ENCODE assay signal across 1 cellular context in the genomic region with DNA sequence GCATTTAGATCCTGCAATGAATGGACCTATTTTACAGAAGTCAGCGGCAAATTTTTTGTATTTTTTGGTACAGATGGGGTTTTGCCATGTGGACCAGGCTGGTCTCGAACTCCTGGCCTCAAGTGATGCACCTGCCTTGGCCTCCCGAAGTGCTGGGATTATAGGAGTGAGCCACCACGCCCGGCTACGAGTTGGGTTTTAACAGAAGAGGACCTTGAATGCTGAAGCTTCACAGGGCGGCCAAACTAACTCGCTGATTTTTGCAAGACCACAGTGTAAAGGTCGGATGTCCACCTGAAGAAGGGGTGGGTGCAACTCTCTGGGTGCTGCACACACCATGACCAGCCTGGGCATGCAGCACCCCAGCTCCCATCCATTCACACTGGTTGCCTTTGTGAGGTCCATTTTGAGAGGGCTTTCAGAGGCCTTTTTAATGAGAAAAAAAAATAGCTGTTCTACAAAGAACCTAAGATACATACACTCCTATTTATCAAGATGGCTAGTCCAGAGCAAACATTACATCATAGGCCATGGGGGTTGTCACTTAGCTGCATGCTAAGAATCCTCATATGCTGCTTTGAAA.
A peak's percentile ranks its signal among the peaks of the same experiment; 100 is the strongest.
TF ChIP-seq lines count a peak whose summit lies in the region.

No MANE protein-coding gene starts in this region.

TF ChIP-seq in HepG2, 621 proteins besides CTCF, POLR2A, EP300 and RAD21 (continued from another document):
- TF ChIP-seq, protein P1, sequence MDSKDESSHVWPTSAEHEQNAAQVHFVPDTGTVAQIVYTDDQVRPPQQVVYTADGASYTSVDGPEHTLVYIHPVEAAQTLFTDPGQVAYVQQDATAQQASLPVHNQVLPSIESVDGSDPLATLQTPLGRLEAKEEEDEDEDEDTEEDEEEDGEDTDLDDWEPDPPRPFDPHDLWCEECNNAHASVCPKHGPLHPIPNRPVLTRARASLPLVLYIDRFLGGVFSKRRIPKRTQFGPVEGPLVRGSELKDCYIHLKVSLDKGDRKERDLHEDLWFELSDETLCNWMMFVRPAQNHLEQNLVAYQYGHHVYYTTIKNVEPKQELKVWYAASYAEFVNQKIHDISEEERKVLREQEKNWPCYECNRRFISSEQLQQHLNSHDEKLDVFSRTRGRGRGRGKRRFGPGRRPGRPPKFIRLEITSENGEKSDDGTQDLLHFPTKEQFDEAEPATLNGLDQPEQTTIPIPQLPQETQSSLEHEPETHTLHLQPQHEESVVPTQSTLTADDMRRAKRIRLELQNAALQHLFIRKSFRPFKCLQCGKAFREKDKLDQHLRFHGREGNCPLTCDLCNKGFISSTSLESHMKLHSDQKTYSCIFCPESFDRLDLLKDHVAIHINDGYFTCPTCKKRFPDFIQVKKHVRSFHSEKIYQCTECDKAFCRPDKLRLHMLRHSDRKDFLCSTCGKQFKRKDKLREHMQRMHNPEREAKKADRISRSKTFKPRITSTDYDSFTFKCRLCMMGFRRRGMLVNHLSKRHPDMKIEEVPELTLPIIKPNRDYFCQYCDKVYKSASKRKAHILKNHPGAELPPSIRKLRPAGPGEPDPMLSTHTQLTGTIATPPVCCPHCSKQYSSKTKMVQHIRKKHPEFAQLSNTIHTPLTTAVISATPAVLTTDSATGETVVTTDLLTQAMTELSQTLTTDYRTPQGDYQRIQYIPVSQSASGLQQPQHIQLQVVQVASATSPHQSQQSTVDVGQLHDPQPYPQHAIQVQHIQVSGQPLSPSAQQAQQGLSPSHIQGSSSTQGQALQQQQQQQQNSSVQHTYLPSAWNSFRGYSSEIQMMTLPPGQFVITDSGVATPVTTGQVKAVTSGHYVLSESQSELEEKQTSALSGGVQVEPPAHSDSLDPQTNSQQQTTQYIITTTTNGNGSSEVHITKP (CRISPR knock-in tag; IDR thresholded peaks at IDR 0.05; ENCODE audit: low read depth) = peak; percentile 88
- TF ChIP-seq, protein P2, sequence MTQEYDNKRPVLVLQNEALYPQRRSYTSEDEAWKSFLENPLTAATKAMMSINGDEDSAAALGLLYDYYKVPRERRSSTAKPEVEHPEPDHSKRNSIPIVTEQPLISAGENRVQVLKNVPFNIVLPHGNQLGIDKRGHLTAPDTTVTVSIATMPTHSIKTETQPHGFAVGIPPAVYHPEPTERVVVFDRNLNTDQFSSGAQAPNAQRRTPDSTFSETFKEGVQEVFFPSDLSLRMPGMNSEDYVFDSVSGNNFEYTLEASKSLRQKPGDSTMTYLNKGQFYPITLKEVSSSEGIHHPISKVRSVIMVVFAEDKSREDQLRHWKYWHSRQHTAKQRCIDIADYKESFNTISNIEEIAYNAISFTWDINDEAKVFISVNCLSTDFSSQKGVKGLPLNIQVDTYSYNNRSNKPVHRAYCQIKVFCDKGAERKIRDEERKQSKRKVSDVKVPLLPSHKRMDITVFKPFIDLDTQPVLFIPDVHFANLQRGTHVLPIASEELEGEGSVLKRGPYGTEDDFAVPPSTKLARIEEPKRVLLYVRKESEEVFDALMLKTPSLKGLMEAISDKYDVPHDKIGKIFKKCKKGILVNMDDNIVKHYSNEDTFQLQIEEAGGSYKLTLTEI (CRISPR knock-in tag; conservative IDR thresholded peaks at IDR 0.05) = no peak
- peak; percentile 20 for TF ChIP-seq YY1 (IDR thresholded peaks at IDR 0.05; ENCODE audit: insufficient read depth, insufficient replicate concordance, low read depth, low read length)
- peak; percentile 10; the same call in 1 of the 2 replicates for TF ChIP-seq KDM6A (CRISPR knock-in tag; IDR thresholded peaks at IDR 0.05; ENCODE audit: low read depth)
- TF ChIP-seq ZSCAN12 (CRISPR knock-in tag; IDR thresholded peaks at IDR 0.05) = no peak
- TF ChIP-seq, protein P3, sequence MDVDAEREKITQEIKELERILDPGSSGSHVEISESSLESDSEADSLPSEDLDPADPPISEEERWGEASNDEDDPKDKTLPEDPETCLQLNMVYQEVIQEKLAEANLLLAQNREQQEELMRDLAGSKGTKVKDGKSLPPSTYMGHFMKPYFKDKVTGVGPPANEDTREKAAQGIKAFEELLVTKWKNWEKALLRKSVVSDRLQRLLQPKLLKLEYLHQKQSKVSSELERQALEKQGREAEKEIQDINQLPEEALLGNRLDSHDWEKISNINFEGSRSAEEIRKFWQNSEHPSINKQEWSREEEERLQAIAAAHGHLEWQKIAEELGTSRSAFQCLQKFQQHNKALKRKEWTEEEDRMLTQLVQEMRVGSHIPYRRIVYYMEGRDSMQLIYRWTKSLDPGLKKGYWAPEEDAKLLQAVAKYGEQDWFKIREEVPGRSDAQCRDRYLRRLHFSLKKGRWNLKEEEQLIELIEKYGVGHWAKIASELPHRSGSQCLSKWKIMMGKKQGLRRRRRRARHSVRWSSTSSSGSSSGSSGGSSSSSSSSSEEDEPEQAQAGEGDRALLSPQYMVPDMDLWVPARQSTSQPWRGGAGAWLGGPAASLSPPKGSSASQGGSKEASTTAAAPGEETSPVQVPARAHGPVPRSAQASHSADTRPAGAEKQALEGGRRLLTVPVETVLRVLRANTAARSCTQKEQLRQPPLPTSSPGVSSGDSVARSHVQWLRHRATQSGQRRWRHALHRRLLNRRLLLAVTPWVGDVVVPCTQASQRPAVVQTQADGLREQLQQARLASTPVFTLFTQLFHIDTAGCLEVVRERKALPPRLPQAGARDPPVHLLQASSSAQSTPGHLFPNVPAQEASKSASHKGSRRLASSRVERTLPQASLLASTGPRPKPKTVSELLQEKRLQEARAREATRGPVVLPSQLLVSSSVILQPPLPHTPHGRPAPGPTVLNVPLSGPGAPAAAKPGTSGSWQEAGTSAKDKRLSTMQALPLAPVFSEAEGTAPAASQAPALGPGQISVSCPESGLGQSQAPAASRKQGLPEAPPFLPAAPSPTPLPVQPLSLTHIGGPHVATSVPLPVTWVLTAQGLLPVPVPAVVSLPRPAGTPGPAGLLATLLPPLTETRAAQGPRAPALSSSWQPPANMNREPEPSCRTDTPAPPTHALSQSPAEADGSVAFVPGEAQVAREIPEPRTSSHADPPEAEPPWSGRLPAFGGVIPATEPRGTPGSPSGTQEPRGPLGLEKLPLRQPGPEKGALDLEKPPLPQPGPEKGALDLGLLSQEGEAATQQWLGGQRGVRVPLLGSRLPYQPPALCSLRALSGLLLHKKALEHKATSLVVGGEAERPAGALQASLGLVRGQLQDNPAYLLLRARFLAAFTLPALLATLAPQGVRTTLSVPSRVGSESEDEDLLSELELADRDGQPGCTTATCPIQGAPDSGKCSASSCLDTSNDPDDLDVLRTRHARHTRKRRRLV (CRISPR knock-in tag; IDR thresholded peaks at IDR 0.05) = no peak
- TF ChIP-seq RFX5 (IDR thresholded peaks at IDR 0.05; ENCODE audit: low read depth, low read length) = no peak
- no peak for TF ChIP-seq KDM4B (CRISPR knock-in tag; IDR thresholded peaks at IDR 0.05)
- TF ChIP-seq, protein P4, sequence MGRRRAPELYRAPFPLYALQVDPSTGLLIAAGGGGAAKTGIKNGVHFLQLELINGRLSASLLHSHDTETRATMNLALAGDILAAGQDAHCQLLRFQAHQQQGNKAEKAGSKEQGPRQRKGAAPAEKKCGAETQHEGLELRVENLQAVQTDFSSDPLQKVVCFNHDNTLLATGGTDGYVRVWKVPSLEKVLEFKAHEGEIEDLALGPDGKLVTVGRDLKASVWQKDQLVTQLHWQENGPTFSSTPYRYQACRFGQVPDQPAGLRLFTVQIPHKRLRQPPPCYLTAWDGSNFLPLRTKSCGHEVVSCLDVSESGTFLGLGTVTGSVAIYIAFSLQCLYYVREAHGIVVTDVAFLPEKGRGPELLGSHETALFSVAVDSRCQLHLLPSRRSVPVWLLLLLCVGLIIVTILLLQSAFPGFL (CRISPR knock-in tag; IDR thresholded peaks at IDR 0.05) = no peak
- TF ChIP-seq ZBTB7A (CRISPR knock-in tag; IDR thresholded peaks at IDR 0.05) = no peak
- TF ChIP-seq PHF20 (CRISPR knock-in tag; IDR thresholded peaks at IDR 0.05) = no peak
- peak; percentile 78; the same call in 1 of the 2 replicates for TF ChIP-seq SSRP1 (CRISPR knock-in tag; IDR thresholded peaks at IDR 0.05)
- TF ChIP-seq, protein P5, sequence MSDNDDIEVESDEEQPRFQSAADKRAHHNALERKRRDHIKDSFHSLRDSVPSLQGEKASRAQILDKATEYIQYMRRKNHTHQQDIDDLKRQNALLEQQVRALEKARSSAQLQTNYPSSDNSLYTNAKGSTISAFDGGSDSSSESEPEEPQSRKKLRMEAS (IDR thresholded peaks at IDR 0.05) = no peak
- TF ChIP-seq, protein P6, sequence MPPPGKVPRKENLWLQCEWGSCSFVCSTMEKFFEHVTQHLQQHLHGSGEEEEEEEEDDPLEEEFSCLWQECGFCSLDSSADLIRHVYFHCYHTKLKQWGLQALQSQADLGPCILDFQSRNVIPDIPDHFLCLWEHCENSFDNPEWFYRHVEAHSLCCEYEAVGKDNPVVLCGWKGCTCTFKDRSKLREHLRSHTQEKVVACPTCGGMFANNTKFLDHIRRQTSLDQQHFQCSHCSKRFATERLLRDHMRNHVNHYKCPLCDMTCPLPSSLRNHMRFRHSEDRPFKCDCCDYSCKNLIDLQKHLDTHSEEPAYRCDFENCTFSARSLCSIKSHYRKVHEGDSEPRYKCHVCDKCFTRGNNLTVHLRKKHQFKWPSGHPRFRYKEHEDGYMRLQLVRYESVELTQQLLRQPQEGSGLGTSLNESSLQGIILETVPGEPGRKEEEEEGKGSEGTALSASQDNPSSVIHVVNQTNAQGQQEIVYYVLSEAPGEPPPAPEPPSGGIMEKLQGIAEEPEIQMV (CRISPR knock-in tag; IDR thresholded peaks at IDR 0.05; ENCODE audit: low read depth) = peak; percentile 72; the same call in 1 of the 2 replicates
- TF ChIP-seq, protein P7, sequence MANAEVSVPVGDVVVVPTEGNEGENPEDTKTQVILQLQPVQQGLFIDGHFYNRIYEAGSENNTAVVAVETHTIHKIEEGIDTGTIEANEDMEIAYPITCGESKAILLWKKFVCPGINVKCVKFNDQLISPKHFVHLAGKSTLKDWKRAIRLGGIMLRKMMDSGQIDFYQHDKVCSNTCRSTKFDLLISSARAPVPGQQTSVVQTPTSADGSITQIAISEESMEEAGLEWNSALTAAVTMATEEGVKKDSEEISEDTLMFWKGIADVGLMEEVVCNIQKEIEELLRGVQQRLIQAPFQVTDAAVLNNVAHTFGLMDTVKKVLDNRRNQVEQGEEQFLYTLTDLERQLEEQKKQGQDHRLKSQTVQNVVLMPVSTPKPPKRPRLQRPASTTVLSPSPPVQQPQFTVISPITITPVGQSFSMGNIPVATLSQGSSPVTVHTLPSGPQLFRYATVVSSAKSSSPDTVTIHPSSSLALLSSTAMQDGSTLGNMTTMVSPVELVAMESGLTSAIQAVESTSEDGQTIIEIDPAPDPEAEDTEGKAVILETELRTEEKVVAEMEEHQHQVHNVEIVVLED (CRISPR knock-in tag; IDR thresholded peaks at IDR 0.05; ENCODE audit: borderline replicate concordance) = no peak
- TF ChIP-seq ZNF629 (CRISPR knock-in tag; conservative IDR thresholded peaks at IDR 0.05) = no peak; the same call in none of the 2 replicates
- TF ChIP-seq CENPT (CRISPR knock-in tag; IDR thresholded peaks at IDR 0.05; ENCODE audit: low read depth) = no peak
- no peak for TF ChIP-seq SCMH1 (CRISPR knock-in tag; IDR thresholded peaks at IDR 0.05; ENCODE audit: borderline replicate concordance)
- peak; percentile 34; the same call in 1 of the 2 replicates for TF ChIP-seq GATAD1 (CRISPR knock-in tag; IDR thresholded peaks at IDR 0.05)
- no peak for TF ChIP-seq SMARCE1 (IDR thresholded peaks at IDR 0.05; ENCODE audit: borderline replicate concordance)
- TF ChIP-seq, protein P8, sequence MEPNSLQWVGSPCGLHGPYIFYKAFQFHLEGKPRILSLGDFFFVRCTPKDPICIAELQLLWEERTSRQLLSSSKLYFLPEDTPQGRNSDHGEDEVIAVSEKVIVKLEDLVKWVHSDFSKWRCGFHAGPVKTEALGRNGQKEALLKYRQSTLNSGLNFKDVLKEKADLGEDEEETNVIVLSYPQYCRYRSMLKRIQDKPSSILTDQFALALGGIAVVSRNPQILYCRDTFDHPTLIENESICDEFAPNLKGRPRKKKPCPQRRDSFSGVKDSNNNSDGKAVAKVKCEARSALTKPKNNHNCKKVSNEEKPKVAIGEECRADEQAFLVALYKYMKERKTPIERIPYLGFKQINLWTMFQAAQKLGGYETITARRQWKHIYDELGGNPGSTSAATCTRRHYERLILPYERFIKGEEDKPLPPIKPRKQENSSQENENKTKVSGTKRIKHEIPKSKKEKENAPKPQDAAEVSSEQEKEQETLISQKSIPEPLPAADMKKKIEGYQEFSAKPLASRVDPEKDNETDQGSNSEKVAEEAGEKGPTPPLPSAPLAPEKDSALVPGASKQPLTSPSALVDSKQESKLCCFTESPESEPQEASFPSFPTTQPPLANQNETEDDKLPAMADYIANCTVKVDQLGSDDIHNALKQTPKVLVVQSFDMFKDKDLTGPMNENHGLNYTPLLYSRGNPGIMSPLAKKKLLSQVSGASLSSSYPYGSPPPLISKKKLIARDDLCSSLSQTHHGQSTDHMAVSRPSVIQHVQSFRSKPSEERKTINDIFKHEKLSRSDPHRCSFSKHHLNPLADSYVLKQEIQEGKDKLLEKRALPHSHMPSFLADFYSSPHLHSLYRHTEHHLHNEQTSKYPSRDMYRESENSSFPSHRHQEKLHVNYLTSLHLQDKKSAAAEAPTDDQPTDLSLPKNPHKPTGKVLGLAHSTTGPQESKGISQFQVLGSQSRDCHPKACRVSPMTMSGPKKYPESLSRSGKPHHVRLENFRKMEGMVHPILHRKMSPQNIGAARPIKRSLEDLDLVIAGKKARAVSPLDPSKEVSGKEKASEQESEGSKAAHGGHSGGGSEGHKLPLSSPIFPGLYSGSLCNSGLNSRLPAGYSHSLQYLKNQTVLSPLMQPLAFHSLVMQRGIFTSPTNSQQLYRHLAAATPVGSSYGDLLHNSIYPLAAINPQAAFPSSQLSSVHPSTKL (CRISPR knock-in tag; IDR thresholded peaks at IDR 0.05) = peak; percentile 69; the same call in 1 of the 2 replicates
- no peak for TF ChIP-seq ZBTB21 (CRISPR knock-in tag; IDR thresholded peaks at IDR 0.05)
- TF ChIP-seq, protein P9, sequence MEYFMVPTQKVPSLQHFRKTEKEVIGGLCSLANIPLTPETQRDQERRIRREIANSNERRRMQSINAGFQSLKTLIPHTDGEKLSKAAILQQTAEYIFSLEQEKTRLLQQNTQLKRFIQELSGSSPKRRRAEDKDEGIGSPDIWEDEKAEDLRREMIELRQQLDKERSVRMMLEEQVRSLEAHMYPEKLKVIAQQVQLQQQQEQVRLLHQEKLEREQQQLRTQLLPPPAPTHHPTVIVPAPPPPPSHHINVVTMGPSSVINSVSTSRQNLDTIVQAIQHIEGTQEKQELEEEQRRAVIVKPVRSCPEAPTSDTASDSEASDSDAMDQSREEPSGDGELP (IDR thresholded peaks at IDR 0.05; ENCODE audit: borderline replicate concordance, low read depth) = peak; percentile 25; the same call in 1 of the 2 replicates
- TF ChIP-seq NR3C1 (CRISPR knock-in tag; IDR thresholded peaks at IDR 0.05) = no peak
- no peak for TF ChIP-seq ZNF143 (CRISPR knock-in tag; IDR thresholded peaks at IDR 0.05)
- TF ChIP-seq PHB2 (IDR thresholded peaks at IDR 0.05; ENCODE audit: partially characterized antibody) = no peak
